In genomic region chr1:162899422-162900168, GRCh38 we compare ENCODE assay signal across 17 cellular contexts. TPM values are rescaled to one million over a fixed set of nuclear protein-coding genes. Genes with fewer than 3 reads are reported as not detected.
DNase-seq lines count a peak whose midpoint lies in the region; ATAC-seq and TF ChIP-seq lines count a peak whose summit lies in the region.
"Had no signal": no experiment of that assay in that cellular context is flagged by ENCODE, and none has a peak within 500 bp of the region (broad histone marks: within the 10 kb centered on the region; RNA-seq: fewer than 3 reads in every experiment).

No MANE protein-coding gene starts in this region.

- TF ChIP-seq EP300 in gastroesophageal sphincter (IDR thresholded peaks at IDR 0.05): no peak

- DNase-seq in BJ (ENCODE audit: low read depth) (peak; percentile 91), NCI-H226 (peak; percentile 96), chondrocyte (ENCODE audit: low spot score) (no peak), left lung (no peak), KG1 (lab: John Stamatoyannopoulos, UW) (no peak), HuH-7.5 (ENCODE audit: low spot score) (no peak)
- DNase-seq: CD4-positive, alpha-beta memory T cell; hippocampal formation; SJCRH30; transverse colon had no signal

- H3K27me3 ChIP-seq in BJ (ENCODE audit: control insufficient read depth, insufficient read depth, low read length) (no peaks in the 10 kb centered on the region), left lung (no peaks in the 10 kb centered on the region), gastroesophageal sphincter (no peaks in the 10 kb centered on the region)
- H3K27me3 ChIP-seq: transverse colon had no signal

- no peaks in the 10 kb centered on the region for H3K9me3 ChIP-seq in left lung
- no peaks in the 10 kb centered on the region for H3K9me3 ChIP-seq in gastroesophageal sphincter
- H3K9me3 ChIP-seq: SJCRH30, transverse colon had no signal

- no peak overlapping the region for H3K4me3 Mint-ChIP-seq in chondrocyte (ENCODE audit: unreplicated experiment)
- no peak overlapping the region for H3K4me3 Mint-ChIP-seq in activated T-helper 17 cell treated with anti-CD3 and anti-CD28 coated beads, Interleukin-2, amount 50 U/mL, for 72 hours
- H3K4me3 Mint-ChIP-seq: CD4-positive, alpha-beta memory T cell; dendritic cell treated with granulocyte-macrophage colony-stimulating factor and Interleukin-4, amounts not matched to agents 40 ng/mL and 50 ng/mL, for 4 days had no signal

- no peak overlapping the region for H3K27ac ChIP-seq in left lung
- H3K27ac ChIP-seq in gastroesophageal sphincter: no peak overlapping the region
- H3K27ac ChIP-seq: SJCRH30, skin epidermis, transverse colon had no signal

- H3K27me3 Mint-ChIP-seq in chondrocyte (ENCODE audit: low read depth): no peaks in the 10 kb centered on the region
- H3K27me3 Mint-ChIP-seq in activated T-helper 17 cell treated with anti-CD3 and anti-CD28 coated beads, Interleukin-2, amount 50 U/mL, for 72 hours: peaks cover 5% of the 10 kb centered on the region

- H3K4me1 ChIP-seq in left lung: no peaks in the 10 kb centered on the region
- H3K4me1 ChIP-seq in gastroesophageal sphincter: no peaks in the 10 kb centered on the region
- H3K4me1 ChIP-seq: SJCRH30, transverse colon had no signal

- POLR2A ChIA-PET in BJ (lab: Charles Lee): interaction anchor here (0.5 kb wide), 1 partner anchor 9 kb away, joined by 3 read pairs; no protein-coding TSS in a partner anchor

- no peaks in the 10 kb centered on the region for H3K36me3 Mint-ChIP-seq in chondrocyte (ENCODE audit: low read depth)
- H3K36me3 Mint-ChIP-seq in activated T-helper 17 cell treated with anti-CD3 and anti-CD28 coated beads, Interleukin-2, amount 50 U/mL, for 72 hours (ENCODE audit: low read depth): no peaks in the 10 kb centered on the region
- H3K36me3 Mint-ChIP-seq: CD4-positive, alpha-beta memory T cell had no signal

- H3K9me3 Mint-ChIP-seq in chondrocyte (ENCODE audit: low read depth): no peaks in the 10 kb centered on the region
- H3K9me3 Mint-ChIP-seq in activated T-helper 17 cell treated with anti-CD3 and anti-CD28 coated beads, Interleukin-2, amount 50 U/mL, for 72 hours: no peaks in the 10 kb centered on the region
- H3K9me3 Mint-ChIP-seq: CD4-positive, alpha-beta memory T cell; dendritic cell treated with granulocyte-macrophage colony-stimulating factor and Interleukin-4, amounts not matched to agents 40 ng/mL and 50 ng/mL, for 4 days had no signal

- peaks cover 24% of the 10 kb centered on the region for H3K4me1 Mint-ChIP-seq in chondrocyte (ENCODE audit: low read depth)
- H3K4me1 Mint-ChIP-seq in activated T-helper 17 cell treated with anti-CD3 and anti-CD28 coated beads, Interleukin-2, amount 50 U/mL, for 72 hours: no peaks in the 10 kb centered on the region
- H3K4me1 Mint-ChIP-seq: CD4-positive, alpha-beta memory T cell had no signal

- TF ChIP-seq CTCF in BJ (IDR thresholded peaks at IDR 0.05; ENCODE audit: insufficient read depth, low read depth, low read length) (no peak), chondrocyte (IDR thresholded peaks at IDR 0.05) (no peak), left lung (IDR thresholded peaks at IDR 0.05) (no peak), gastroesophageal sphincter (IDR thresholded peaks at IDR 0.05) (no peak)

- no peak overlapping the region for H3K4me3 ChIP-seq in BJ (ENCODE audit: low read depth, low read length)
- H3K4me3 ChIP-seq in left lung: no peak overlapping the region
- H3K4me3 ChIP-seq in gastroesophageal sphincter: no peak overlapping the region
- H3K4me3 ChIP-seq: SJCRH30, skin epidermis, transverse colon had no signal

- H3K36me3 ChIP-seq in BJ (ENCODE audit: control insufficient read depth, insufficient read depth, low read length) (no peaks in the 10 kb centered on the region), left lung (no peaks in the 10 kb centered on the region), gastroesophageal sphincter (no peaks in the 10 kb centered on the region)
- H3K36me3 ChIP-seq: SJCRH30, transverse colon had no signal

- CTCF ChIA-PET in BJ (lab: Yijun Ruan, JAX): interaction anchor here (0.9 to 1.3 kb wide), 2 partner anchors 15 to 169 kb away, joined by 3 to 9 read pairs; partner anchors contain the start of gene RGS4

- peak overlapping the region; percentile 72 for H3K27ac Mint-ChIP-seq in chondrocyte (ENCODE audit: unreplicated experiment)
- no peak overlapping the region for H3K27ac Mint-ChIP-seq in activated T-helper 17 cell treated with anti-CD3 and anti-CD28 coated beads, Interleukin-2, amount 50 U/mL, for 72 hours
- H3K27ac Mint-ChIP-seq: CD4-positive, alpha-beta memory T cell; dendritic cell treated with granulocyte-macrophage colony-stimulating factor and Interleukin-4, amounts not matched to agents 40 ng/mL and 50 ng/mL, for 4 days had no signal

- intact Hi-C loops in left lung (cut with DNase I): no loop called here

- TF ChIP-seq POLR2A in gastroesophageal sphincter (IDR thresholded peaks at IDR 0.05): no peak

- WGBS in gastroesophageal sphincter (ENCODE audit: low coverage in 1 of 2), 2 donors: 30 to 78% methylated on average over 1 to 5 of the region's 5 CpGs

- ATAC-seq in left lung (peak; percentile 60), gastroesophageal sphincter (no peak)
- no peak for ATAC-seq in activated T-helper 17 cell treated with anti-CD3 and anti-CD28 coated beads, Interleukin-2, amount 50 U/mL, for 72 hours (replicated peaks)
- ATAC-seq: activated CD4-positive, CD25-positive, alpha-beta regulatory T cell treated with anti-CD3 and anti-CD28 coated beads, Interleukin-2, amount 50 U/mL, for 24 hours; HCT116 had no signal

RNA-seq across cellular contexts. Expression of gene CCDC190, which starts 38.6 kb away (rescaled TPM):
- 0.31 and 0.55 TPM in 2 replicates for polyA plus RNA-seq in BJ (2011; rRNA removed)
- polyA minus RNA-seq in BJ (2011; rRNA and poly(A)+ RNA removed): 0.14 and 0.26 TPM in 2 replicates
- total RNA-seq in chondrocyte (1.5 to 5.3 TPM (median 1.9 TPM) in 3 replicates), left lung (1 to 10 TPM; 1.5 to 2.1 TPM), gastroesophageal sphincter (not detected)
- not detected for total RNA-seq in activated T-helper 17 cell treated with anti-CD3 and anti-CD28 coated beads, Interleukin-2, amount 50 U/mL, for 72 hours
- total RNA-seq: CD4-positive, alpha-beta memory T cell; NCI-H460; SJCRH30; transverse colon had no signal
- polyA plus RNA-seq: CD4-positive, alpha-beta memory T cell had no signal

Comparison
In these comparisons a context has a peak if more than half of its experiments do, and no peak if none do; other contexts are left out.
1. DNase-seq: peak in BJ (single experiment) and NCI-H226 (single experiment); none in chondrocyte (single experiment), left lung (0 of 2), KG1 (single experiment) and HuH-7.5 (single experiment).